ENCODE assay signal across 7 cellular contexts in the genomic region with DNA sequence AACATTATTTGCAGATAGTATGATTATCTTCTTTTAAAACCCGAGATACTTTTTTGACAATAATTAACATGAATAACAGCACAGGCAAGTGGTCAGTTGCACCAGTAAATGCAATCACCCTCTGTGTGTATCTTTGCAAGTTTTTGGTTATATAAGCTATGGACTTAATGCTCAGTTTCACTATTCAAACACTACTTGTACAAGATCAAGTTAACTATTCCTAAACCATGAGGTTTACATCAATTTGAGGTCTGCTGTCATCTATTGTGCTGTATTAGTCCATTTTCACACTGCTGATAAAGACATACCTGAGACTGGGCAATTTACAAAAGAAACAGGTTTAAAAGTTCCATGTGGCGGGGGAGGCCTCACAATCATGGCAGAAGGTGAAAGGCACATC.
"Had no signal": no experiment of that assay in that cellular context is flagged by ENCODE, and none has a peak within 500 bp of the region (broad histone marks: within the 10 kb centered on the region; RNA-seq: fewer than 3 reads in every experiment).

No MANE protein-coding gene starts in this region.

- DNase-seq: GDM1, GF-D8 had no signal

- H3K4me3 ChIP-seq: GM12878 had no signal

- FAIRE-seq: GM12878, GM12891, GM12892, GM18507, GM19239 had no signal

- ATAC-seq: GM12878 had no signal
